ENCODE assay signal across 8 cellular contexts in the genomic region with DNA sequence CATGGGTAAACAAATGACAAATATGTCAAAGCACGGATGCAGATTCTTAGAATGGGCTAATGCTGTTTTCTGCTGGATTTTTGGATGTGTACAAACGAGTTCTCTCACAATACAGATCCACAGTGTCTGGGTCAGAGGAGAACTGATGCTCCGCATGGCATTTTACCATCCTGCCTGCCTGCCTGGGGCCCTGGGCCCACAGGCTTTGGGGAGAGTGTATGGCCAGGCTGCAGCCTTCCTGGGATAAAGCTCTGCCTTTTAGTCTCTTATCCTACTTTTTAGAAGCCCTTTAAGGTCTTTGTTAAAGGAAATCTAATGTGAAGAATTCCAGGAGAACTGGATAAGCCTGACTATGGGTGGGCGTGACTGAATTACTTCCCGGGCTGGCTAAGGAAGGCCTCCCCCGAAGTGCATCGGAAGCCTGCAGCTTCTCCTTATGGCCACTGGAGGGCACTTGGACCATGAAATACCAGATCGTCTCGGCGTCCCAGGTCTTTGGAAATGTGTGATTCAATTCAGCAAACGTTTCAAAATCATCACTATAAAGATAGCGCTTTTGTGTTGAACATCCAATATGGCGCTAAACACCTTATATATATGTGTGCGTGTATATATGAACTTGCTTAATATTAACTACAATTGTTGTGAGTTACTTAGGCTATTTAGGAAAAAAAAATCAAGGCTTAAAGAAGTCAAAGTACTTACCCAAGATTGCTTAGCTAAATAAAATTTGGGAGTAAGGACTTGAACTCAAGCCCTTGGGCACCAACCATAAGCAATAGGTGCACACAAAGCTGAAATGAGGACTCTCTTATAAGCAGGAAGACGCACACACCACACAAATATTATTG. TPM values are rescaled to one million over a fixed set of nuclear protein-coding genes. Genes with fewer than 3 reads are reported as not detected.
DNase-seq lines count a peak whose midpoint lies in the region; ATAC-seq, FAIRE-seq and TF ChIP-seq lines count a peak whose summit lies in the region.

No MANE protein-coding gene starts in this region.

- peak; percentile 36 to 58 for ATAC-seq in right cardiac atrium

- no peaks in the 10 kb centered on the region for H3F3A ChIP-seq in SU-DHL-6 (ENCODE audit: insufficient read depth)

- no peaks in the 10 kb centered on the region for H3K36me3 ChIP-seq in SU-DHL-6 (ENCODE audit: low read length)

- FAIRE-seq in H54 (lab: Jason Lieb, UNC), result peak; percentile 64

- H3K27ac ChIP-seq in SU-DHL-6 (ENCODE audit: low read depth, low read length) (no peak overlapping the region), right cardiac atrium (ENCODE audit: low read length) (no peak overlapping the region)

- H3K9me2 ChIP-seq in SU-DHL-6 (replicated peaks; ENCODE audit: insufficient read depth, low read length), result no peaks in the 10 kb centered on the region

- TF ChIP-seq POLR2A in H54 (IDR thresholded peaks at IDR 0.05; ENCODE audit: low read depth, low read length), result no peak

- H3K9me3 ChIP-seq in SU-DHL-6 (ENCODE audit: insufficient read depth, low read length) (no peaks in the 10 kb centered on the region), right cardiac atrium (ENCODE audit: control insufficient read depth, low read length) (no peaks in the 10 kb centered on the region)

- intact Hi-C loops in right cardiac atrium (cut with DNase I), result loop anchor here (2.0 to 10.0 kb wide), 6 partner anchors 52 to 289 kb away; no protein-coding TSS in a partner anchor

- TF ChIP-seq CTCF in SU-DHL-6 (IDR thresholded peaks at IDR 0.05; ENCODE audit: insufficient read depth, low read length, poor library complexity, severe bottlenecking) (peak; percentile 89), retinal pigment epithelial cell (conservative IDR thresholded peaks at IDR 0.05; ENCODE audit: low read depth, low read length) (peak; percentile 96)

- H3K9ac ChIP-seq in SU-DHL-6 (ENCODE audit: low read length), result no peak overlapping the region

- no peaks in the 10 kb centered on the region for H3K27me3 ChIP-seq in SU-DHL-6 (ENCODE audit: low read length)
- H3K27me3 ChIP-seq in right cardiac atrium (ENCODE audit: control insufficient read depth, insufficient read depth), result no peaks in the 10 kb centered on the region

- peak; percentile 87 for DNase-seq in EL
- peak; percentile 67 for DNase-seq in H54 (ENCODE audit: insufficient read length, low spot score)
- DNase-seq in NCI-H1092 treated with DMSO at 0.1 percent for 48 hours (lab: John Stamatoyannopoulos, UW), result peak; percentile 62
- peak; percentile 54 for DNase-seq in amniotic stem cell (lab: John Stamatoyannopoulos, UW)
- DNase-seq in right cardiac atrium, result peak; percentile 69 to 80 (median 70)
- DNase-seq in retinal pigment epithelial cell (ENCODE audit: low read depth), result peak; percentile 33
- no peak for DNase-seq in NCI-H2107 treated with DMSO at 0.1 percent for 48 hours (lab: John Stamatoyannopoulos, UW; ENCODE audit: unreplicated experiment)

- no peaks in the 10 kb centered on the region for H3K79me2 ChIP-seq in SU-DHL-6 (ENCODE audit: insufficient read depth, low read length)

- H3K4me3 ChIP-seq in SU-DHL-6 (ENCODE audit: insufficient read depth, low read length, poor library complexity, severe bottlenecking) (no peak overlapping the region), right cardiac atrium (ENCODE audit: low read length) (no peak overlapping the region), retinal pigment epithelial cell (ENCODE audit: low read length) (no peak overlapping the region)

- WGBS in right cardiac atrium, result 20% methylated on average over 15 of the region's 15 CpGs

- H3K4me2 ChIP-seq in SU-DHL-6 (ENCODE audit: low read depth, low read length, poor library complexity, severe bottlenecking), result no peak overlapping the region

- H3K4me1 ChIP-seq in right cardiac atrium (ENCODE audit: control insufficient read depth, insufficient read depth, low read length), result peaks cover 3% of the 10 kb centered on the region

- no peaks in the 10 kb centered on the region for H4K20me1 ChIP-seq in SU-DHL-6 (ENCODE audit: low read depth, low read length)

- no peak overlapping the region for H2AFZ ChIP-seq in SU-DHL-6 (ENCODE audit: low read depth, low read length, severe bottlenecking)

RNA-seq across cellular contexts. Expression of gene DNPEP, which starts 15.2 kb away (rescaled TPM):
- 10 to 100 TPM; 42.2 to 58.8 (median 56.2) TPM for total RNA-seq in right cardiac atrium
- 50.0 TPM for polyA plus RNA-seq in right cardiac atrium

RNA-seq across cellular contexts. Expression of gene DES, which starts 15.3 kb away (rescaled TPM):
- over 10,000 TPM in 1 of 4 donors, 1,000 to 10,000 TPM in 3; 6,970 to 10,932 (median 7,338) TPM for total RNA-seq in right cardiac atrium
- polyA plus RNA-seq in right cardiac atrium, result 9,146 TPM

RNA-seq across cellular contexts. Expression of gene SPEG, which starts 31.8 kb away (rescaled TPM):
- total RNA-seq in right cardiac atrium, result 100 to 1,000 TPM; 122 to 176 (median 159) TPM
- polyA plus RNA-seq in right cardiac atrium, result 85.5 TPM
